1 cellular context compared by ENCODE assay signal in genomic region chr5:68215888-68216736, GRCh38.
TF ChIP-seq lines count a peak whose summit lies in the region.

No MANE protein-coding gene starts in this region.

TF ChIP-seq in HEK293, 187 proteins besides CTCF, POLR2A, EP300 and RAD21 (continued from another document and continues in another):
- TF ChIP-seq HIC1 (tag by site-specific recombination; IDR thresholded peaks at IDR 0.05) (no peak), ZNF19 (tag by site-specific recombination; IDR thresholded peaks at IDR 0.05; ENCODE audit: low read depth) (no peak), SALL2 (tag by site-specific recombination; IDR thresholded peaks at IDR 0.05; ENCODE audit: borderline replicate concordance) (no peak), ZNF280C (tag by site-specific recombination; IDR thresholded peaks at IDR 0.05) (no peak), ZNF157 (tag by site-specific recombination; IDR thresholded peaks at IDR 0.05) (no peak), ZNF416 (tag by site-specific recombination; IDR thresholded peaks at IDR 0.05) (no peak), ZNF626 (tag by site-specific recombination; IDR thresholded peaks at IDR 0.05) (no peak), ZNF639 (tag by site-specific recombination; IDR thresholded peaks at IDR 0.05) (no peak), YY1 (tag by site-specific recombination; IDR thresholded peaks at IDR 0.05) (peak; percentile 59; the same call in 1 of the 2 replicates), SP2 (tag by site-specific recombination; IDR thresholded peaks at IDR 0.05) (peak; percentile 96), ZNF132 (tag by site-specific recombination; IDR thresholded peaks at IDR 0.05; ENCODE audit: borderline replicate concordance) (no peak), ZNF623 (tag by site-specific recombination; IDR thresholded peaks at IDR 0.05) (no peak), KLF1 (tag by site-specific recombination; IDR thresholded peaks at IDR 0.05) (0 out of 2 replicates have a peak, but pooled peaks have one; percentile 24), ZNF133 (tag by site-specific recombination; IDR thresholded peaks at IDR 0.05) (no peak; the same call in 1 of the 2 replicates), GLI4 (tag by site-specific recombination; IDR thresholded peaks at IDR 0.05) (no peak), KLF16 (tag by site-specific recombination; IDR thresholded peaks at IDR 0.05) (no peak; the same call in 1 of the 2 replicates), ZXDB (tag by site-specific recombination; IDR thresholded peaks at IDR 0.05) (0 out of 2 replicates have a peak, but pooled peaks have one; percentile 65), ZNF23 (tag by site-specific recombination; IDR thresholded peaks at IDR 0.05; ENCODE audit: borderline replicate concordance) (no peak), ZBTB7A (tag by site-specific recombination; IDR thresholded peaks at IDR 0.05; ENCODE audit: low read depth) (0 out of 2 replicates have a peak, but pooled peaks have one; percentile 59), ZBTB17 (tag by site-specific recombination; IDR thresholded peaks at IDR 0.05) (peak; percentile 89), ZNF248 (tag by site-specific recombination; IDR thresholded peaks at IDR 0.05) (no peak), OVOL3 (tag by site-specific recombination; IDR thresholded peaks at IDR 0.05) (no peak), ZNF114 (tag by site-specific recombination; IDR thresholded peaks at IDR 0.05) (no peak), ZNF112 (tag by site-specific recombination; IDR thresholded peaks at IDR 0.05) (no peak), ZSCAN18 (tag by site-specific recombination; IDR thresholded peaks at IDR 0.05) (no peak), KLF8 (tag by site-specific recombination; IDR thresholded peaks at IDR 0.05) (peak; percentile 50), GLIS2 (tag by site-specific recombination; IDR thresholded peaks at IDR 0.05) (peak; percentile 72), ZNF146 (tag by site-specific recombination; IDR thresholded peaks at IDR 0.05) (0 out of 2 replicates have a peak, but pooled peaks have one; percentile 8), ZNF121 (tag by site-specific recombination; IDR thresholded peaks at IDR 0.05) (no peak), ZNF292 (tag by site-specific recombination; IDR thresholded peaks at IDR 0.05; ENCODE audit: borderline replicate concordance, low read depth) (no peak), ZNF629 (tag by site-specific recombination; IDR thresholded peaks at IDR 0.05) (peak; percentile 9; the same call in 1 of the 2 replicates), ZNF624 (tag by site-specific recombination; IDR thresholded peaks at IDR 0.05) (no peak), WT1 (tag by site-specific recombination; IDR thresholded peaks at IDR 0.05) (no peak; the same call in 1 of the 2 replicates), ZNF324 (tag by site-specific recombination; IDR thresholded peaks at IDR 0.05) (no peak), ZBTB8A (tag by site-specific recombination; IDR thresholded peaks at IDR 0.05) (peak; percentile 73), GLIS1 (tag by site-specific recombination; IDR thresholded peaks at IDR 0.05) (no peak), OSR2 (tag by site-specific recombination; IDR thresholded peaks at IDR 0.05) (peak; percentile 76), ZNF174 (tag by site-specific recombination; IDR thresholded peaks at IDR 0.05) (no peak), ZNF404 (tag by site-specific recombination; IDR thresholded peaks at IDR 0.05) (no peak)
- TF ChIP-seq, protein P1, sequence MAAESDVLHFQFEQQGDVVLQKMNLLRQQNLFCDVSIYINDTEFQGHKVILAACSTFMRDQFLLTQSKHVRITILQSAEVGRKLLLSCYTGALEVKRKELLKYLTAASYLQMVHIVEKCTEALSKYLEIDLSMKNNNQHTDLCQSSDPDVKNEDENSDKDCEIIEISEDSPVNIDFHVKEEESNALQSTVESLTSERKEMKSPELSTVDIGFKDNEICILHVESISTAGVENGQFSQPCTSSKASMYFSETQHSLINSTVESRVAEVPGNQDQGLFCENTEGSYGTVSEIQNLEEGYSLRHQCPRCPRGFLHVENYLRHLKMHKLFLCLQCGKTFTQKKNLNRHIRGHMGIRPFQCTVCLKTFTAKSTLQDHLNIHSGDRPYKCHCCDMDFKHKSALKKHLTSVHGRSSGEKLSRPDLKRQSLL (tag by site-specific recombination; IDR thresholded peaks at IDR 0.05): peak; percentile 90
- TF ChIP-seq, protein P2, sequence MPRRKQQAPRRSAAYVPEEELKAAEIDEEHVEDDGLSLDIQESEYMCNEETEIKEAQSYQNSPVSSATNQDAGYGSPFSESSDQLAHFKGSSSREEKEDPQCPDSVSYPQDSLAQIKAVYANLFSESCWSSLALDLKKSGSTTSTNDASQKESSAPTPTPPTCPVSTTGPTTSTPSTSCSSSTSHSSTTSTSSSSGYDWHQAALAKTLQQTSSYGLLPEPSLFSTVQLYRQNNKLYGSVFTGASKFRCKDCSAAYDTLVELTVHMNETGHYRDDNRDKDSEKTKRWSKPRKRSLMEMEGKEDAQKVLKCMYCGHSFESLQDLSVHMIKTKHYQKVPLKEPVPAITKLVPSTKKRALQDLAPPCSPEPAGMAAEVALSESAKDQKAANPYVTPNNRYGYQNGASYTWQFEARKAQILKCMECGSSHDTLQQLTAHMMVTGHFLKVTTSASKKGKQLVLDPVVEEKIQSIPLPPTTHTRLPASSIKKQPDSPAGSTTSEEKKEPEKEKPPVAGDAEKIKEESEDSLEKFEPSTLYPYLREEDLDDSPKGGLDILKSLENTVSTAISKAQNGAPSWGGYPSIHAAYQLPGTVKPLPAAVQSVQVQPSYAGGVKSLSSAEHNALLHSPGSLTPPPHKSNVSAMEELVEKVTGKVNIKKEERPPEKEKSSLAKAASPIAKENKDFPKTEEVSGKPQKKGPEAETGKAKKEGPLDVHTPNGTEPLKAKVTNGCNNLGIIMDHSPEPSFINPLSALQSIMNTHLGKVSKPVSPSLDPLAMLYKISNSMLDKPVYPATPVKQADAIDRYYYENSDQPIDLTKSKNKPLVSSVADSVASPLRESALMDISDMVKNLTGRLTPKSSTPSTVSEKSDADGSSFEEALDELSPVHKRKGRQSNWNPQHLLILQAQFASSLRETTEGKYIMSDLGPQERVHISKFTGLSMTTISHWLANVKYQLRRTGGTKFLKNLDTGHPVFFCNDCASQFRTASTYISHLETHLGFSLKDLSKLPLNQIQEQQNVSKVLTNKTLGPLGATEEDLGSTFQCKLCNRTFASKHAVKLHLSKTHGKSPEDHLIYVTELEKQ (tag by site-specific recombination; IDR thresholded peaks at IDR 0.05; ENCODE audit: borderline replicate concordance): no peak; the same call in 1 of the 2 replicates
- TF ChIP-seq, protein P3, sequence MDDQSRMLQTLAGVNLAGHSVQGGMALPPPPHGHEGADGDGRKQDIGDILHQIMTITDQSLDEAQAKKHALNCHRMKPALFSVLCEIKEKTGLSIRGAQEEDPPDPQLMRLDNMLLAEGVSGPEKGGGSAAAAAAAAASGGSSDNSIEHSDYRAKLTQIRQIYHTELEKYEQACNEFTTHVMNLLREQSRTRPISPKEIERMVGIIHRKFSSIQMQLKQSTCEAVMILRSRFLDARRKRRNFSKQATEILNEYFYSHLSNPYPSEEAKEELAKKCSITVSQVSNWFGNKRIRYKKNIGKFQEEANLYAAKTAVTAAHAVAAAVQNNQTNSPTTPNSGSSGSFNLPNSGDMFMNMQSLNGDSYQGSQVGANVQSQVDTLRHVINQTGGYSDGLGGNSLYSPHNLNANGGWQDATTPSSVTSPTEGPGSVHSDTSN (CRISPR knock-in tag; IDR thresholded peaks at IDR 0.05): no peak; the same call in 1 of the 2 replicates
- TF ChIP-seq, protein P4, sequence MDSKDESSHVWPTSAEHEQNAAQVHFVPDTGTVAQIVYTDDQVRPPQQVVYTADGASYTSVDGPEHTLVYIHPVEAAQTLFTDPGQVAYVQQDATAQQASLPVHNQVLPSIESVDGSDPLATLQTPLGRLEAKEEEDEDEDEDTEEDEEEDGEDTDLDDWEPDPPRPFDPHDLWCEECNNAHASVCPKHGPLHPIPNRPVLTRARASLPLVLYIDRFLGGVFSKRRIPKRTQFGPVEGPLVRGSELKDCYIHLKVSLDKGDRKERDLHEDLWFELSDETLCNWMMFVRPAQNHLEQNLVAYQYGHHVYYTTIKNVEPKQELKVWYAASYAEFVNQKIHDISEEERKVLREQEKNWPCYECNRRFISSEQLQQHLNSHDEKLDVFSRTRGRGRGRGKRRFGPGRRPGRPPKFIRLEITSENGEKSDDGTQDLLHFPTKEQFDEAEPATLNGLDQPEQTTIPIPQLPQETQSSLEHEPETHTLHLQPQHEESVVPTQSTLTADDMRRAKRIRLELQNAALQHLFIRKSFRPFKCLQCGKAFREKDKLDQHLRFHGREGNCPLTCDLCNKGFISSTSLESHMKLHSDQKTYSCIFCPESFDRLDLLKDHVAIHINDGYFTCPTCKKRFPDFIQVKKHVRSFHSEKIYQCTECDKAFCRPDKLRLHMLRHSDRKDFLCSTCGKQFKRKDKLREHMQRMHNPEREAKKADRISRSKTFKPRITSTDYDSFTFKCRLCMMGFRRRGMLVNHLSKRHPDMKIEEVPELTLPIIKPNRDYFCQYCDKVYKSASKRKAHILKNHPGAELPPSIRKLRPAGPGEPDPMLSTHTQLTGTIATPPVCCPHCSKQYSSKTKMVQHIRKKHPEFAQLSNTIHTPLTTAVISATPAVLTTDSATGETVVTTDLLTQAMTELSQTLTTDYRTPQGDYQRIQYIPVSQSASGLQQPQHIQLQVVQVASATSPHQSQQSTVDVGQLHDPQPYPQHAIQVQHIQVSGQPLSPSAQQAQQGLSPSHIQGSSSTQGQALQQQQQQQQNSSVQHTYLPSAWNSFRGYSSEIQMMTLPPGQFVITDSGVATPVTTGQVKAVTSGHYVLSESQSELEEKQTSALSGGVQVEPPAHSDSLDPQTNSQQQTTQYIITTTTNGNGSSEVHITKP (tag by site-specific recombination; IDR thresholded peaks at IDR 0.05): peak; percentile 96
- TF ChIP-seq, protein P5, sequence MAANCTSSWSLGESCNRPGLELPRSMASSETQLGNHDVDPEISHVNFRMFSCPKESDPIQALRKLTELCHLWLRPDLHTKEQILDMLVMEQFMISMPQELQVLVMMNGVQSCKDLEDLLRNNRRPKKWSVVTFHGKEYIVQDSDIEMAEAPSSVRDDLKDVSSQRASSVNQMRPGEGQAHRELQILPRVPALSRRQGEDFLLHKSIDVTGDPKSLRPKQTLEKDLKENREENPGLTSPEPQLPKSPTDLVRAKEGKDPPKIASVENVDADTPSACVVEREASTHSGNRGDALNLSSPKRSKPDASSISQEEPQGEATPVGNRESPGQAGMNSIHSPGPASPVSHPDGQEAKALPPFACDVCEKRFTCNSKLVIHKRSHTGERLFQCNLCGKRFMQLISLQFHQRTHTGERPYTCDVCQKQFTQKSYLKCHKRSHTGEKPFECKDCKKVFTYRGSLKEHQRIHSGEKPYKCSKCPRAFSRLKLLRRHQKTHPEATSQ (tag by site-specific recombination; IDR thresholded peaks at IDR 0.05): peak; percentile 75
